In genomic region chr9:98056403-98057094, GRCh38 we compare ENCODE assay signal across 1 cellular context.
A peak's percentile ranks its signal among the peaks of the same experiment; 100 is the strongest.
TF ChIP-seq lines count a peak whose summit lies in the region.

Gene NANS (plus strand): TSS chr9:98056732. CDS start chr9:98056809, 77 bp downstream.

TF ChIP-seq in HepG2, 621 proteins besides CTCF, POLR2A, EP300 and RAD21 (continued from another document and continues in another):
- TF ChIP-seq ZBTB39 (CRISPR knock-in tag; IDR thresholded peaks at IDR 0.05) = no peak
- peak; percentile 19 for TF ChIP-seq SKI (IDR thresholded peaks at IDR 0.05; ENCODE audit: partially characterized antibody)
- TF ChIP-seq NRL (CRISPR knock-in tag; IDR thresholded peaks at IDR 0.05; ENCODE audit: borderline replicate concordance) = no peak
- TF ChIP-seq ZFP37 (CRISPR knock-in tag; IDR thresholded peaks at IDR 0.05; ENCODE audit: borderline replicate concordance) = peak; percentile 27; the same call in 1 of the 2 replicates
- no peak for TF ChIP-seq ZNF674 (CRISPR knock-in tag; IDR thresholded peaks at IDR 0.05; ENCODE audit: low read depth)
- TF ChIP-seq TFDP2 (CRISPR knock-in tag; IDR thresholded peaks at IDR 0.05) = peak; percentile 48; the same call in 1 of the 2 replicates
- TF ChIP-seq WIZ (CRISPR knock-in tag; IDR thresholded peaks at IDR 0.05) = peak; percentile 29; the same call in 1 of the 2 replicates
- no peak for TF ChIP-seq GZF1 (CRISPR knock-in tag; IDR thresholded peaks at IDR 0.05)
- TF ChIP-seq ZNF670 (CRISPR knock-in tag; IDR thresholded peaks at IDR 0.05; ENCODE audit: borderline replicate concordance) = peak; percentile 72; the same call in 1 of the 2 replicates
- TF ChIP-seq KDM5A (IDR thresholded peaks at IDR 0.05; ENCODE audit: borderline replicate concordance, low read length) = no peak
- no peak for TF ChIP-seq TRIM24 (CRISPR knock-in tag; IDR thresholded peaks at IDR 0.05)
- peak; percentile 46; the same call in 1 of the 2 replicates for TF ChIP-seq HNF4G (IDR thresholded peaks at IDR 0.05; ENCODE audit: borderline replicate concordance, low read depth, low read length)
- no peak for TF ChIP-seq HNF4G (CRISPR knock-in tag; IDR thresholded peaks at IDR 0.05; ENCODE audit: borderline replicate concordance, low read depth)
- TF ChIP-seq ZNF609 (CRISPR knock-in tag; IDR thresholded peaks at IDR 0.05; ENCODE audit: borderline replicate concordance) = peak; percentile 61; the same call in 1 of the 2 replicates
- 0 out of 2 replicates have a peak, but pooled peaks have one; percentile 48 for TF ChIP-seq HNF1B (CRISPR knock-in tag; IDR thresholded peaks at IDR 0.05)
- TF ChIP-seq ZSCAN5A (CRISPR knock-in tag; IDR thresholded peaks at IDR 0.05; ENCODE audit: borderline replicate concordance) = no peak
- 0 out of 2 replicates have a peak, but pooled peaks have one; percentile 11 for TF ChIP-seq HOMEZ (CRISPR knock-in tag; IDR thresholded peaks at IDR 0.05; ENCODE audit: low read depth)
- TF ChIP-seq ZBTB21 (CRISPR knock-in tag; IDR thresholded peaks at IDR 0.05) = peak; percentile 54; the same call in 1 of the 2 replicates
- peak; percentile 77 for TF ChIP-seq CBFB (CRISPR knock-in tag; IDR thresholded peaks at IDR 0.05)
- TF ChIP-seq PAXIP1 (CRISPR knock-in tag; conservative IDR thresholded peaks at IDR 0.05) = no peak; the same call in 1 of the 2 replicates
- peak; percentile 69 for TF ChIP-seq ASH2L (IDR thresholded peaks at IDR 0.05; ENCODE audit: insufficient read length, low read depth, low read length)
- TF ChIP-seq CBX1 (IDR thresholded peaks at IDR 0.05; ENCODE audit: low read depth) = no peak
- no peak; the same call in 1 of the 2 replicates for TF ChIP-seq ZNF816 (CRISPR knock-in tag; IDR thresholded peaks at IDR 0.05; ENCODE audit: borderline replicate concordance)
- no peak; the same call in 1 of the 2 replicates for TF ChIP-seq ZNF710 (CRISPR knock-in tag; IDR thresholded peaks at IDR 0.05; ENCODE audit: borderline replicate concordance)
- TF ChIP-seq ZNF20 (CRISPR knock-in tag; IDR thresholded peaks at IDR 0.05) = 0 out of 2 replicates have a peak, but pooled peaks have one; percentile 60
- 0 out of 2 replicates have a peak, but pooled peaks have one; percentile 14 for TF ChIP-seq ZNF264 (CRISPR knock-in tag; IDR thresholded peaks at IDR 0.05)
- TF ChIP-seq ZNF616 (CRISPR knock-in tag; IDR thresholded peaks at IDR 0.05; ENCODE audit: low read depth) = 0 out of 2 replicates have a peak, but pooled peaks have one; percentile 2
- peak; percentile 54; the same call in 1 of the 2 replicates for TF ChIP-seq HDAC2 (CRISPR knock-in tag; IDR thresholded peaks at IDR 0.05)
- TF ChIP-seq RXRB (CRISPR knock-in tag; IDR thresholded peaks at IDR 0.05; ENCODE audit: borderline replicate concordance) = peak; percentile 37; the same call in 1 of the 2 replicates
- TF ChIP-seq HNRNPLL (IDR thresholded peaks at IDR 0.05; ENCODE audit: low read depth, low read length, poor library complexity, severe bottlenecking) = peak; percentile 70
- no peak for TF ChIP-seq SETDB1 (CRISPR knock-in tag; IDR thresholded peaks at IDR 0.05; ENCODE audit: borderline replicate concordance)
- peak; percentile 76 for TF ChIP-seq GMEB1 (CRISPR knock-in tag; IDR thresholded peaks at IDR 0.05; ENCODE audit: borderline replicate concordance)
